11 cellular contexts compared by ENCODE assay signal in genomic region chr2:234955091-234955511, GRCh38. TPM values are rescaled to one million over a fixed set of nuclear protein-coding genes. Genes with fewer than 3 reads are reported as not detected.
DNase-seq lines count a peak whose midpoint lies in the region; ATAC-seq and TF ChIP-seq lines count a peak whose summit lies in the region.
"Had no signal": no experiment of that assay in that cellular context is flagged by ENCODE, and none has a peak within 500 bp of the region (broad histone marks: within the 10 kb centered on the region; RNA-seq: fewer than 3 reads in every experiment).

No MANE protein-coding gene starts in this region.

- peaks cover 74% of the 10 kb centered on the region for H3K4me1 Mint-ChIP-seq in endothelial cell (ENCODE audit: unreplicated experiment)

- TF ChIP-seq CTCF in endothelial cell (IDR thresholded peaks at IDR 0.05; ENCODE audit: unreplicated experiment), result no peak
- TF ChIP-seq CTCF in upper lobe of left lung (IDR thresholded peaks at IDR 0.05), result no peak

- ATAC-seq in upper lobe of left lung (ENCODE audit: low FRiP score in 2 of 2) (no peak), HG02623 (IDR thresholded peaks at IDR 0.05; ENCODE audit: unreplicated experiment) (no peak)
- ATAC-seq: activated CD4-positive, CD25-positive, alpha-beta regulatory T cell treated with anti-CD3 and anti-CD28 coated beads, Interleukin-2, amount 50 U/mL, for 24 hours had no signal

- H3K36me3 Mint-ChIP-seq in endothelial cell (ENCODE audit: low read depth, unreplicated experiment), result peaks cover 13% of the 10 kb centered on the region
- H3K36me3 Mint-ChIP-seq: activated naive CD8-positive, alpha-beta T cell had no signal

- H3K4me3 ChIP-seq in mesodermal cell (ENCODE audit: extremely low read depth, insufficient read depth, low read length, poor library complexity, severe bottlenecking) (peak overlapping the region; percentile 98), upper lobe of left lung (peak overlapping the region in 2 of 4 donors; percentile 71 to 90)

- H3K9me3 ChIP-seq in mesodermal cell (ENCODE audit: control insufficient read depth, low read length) (no peaks in the 10 kb centered on the region), upper lobe of left lung (no peaks in the 10 kb centered on the region)

- H3K9me3 Mint-ChIP-seq in endothelial cell (ENCODE audit: unreplicated experiment), result no peaks in the 10 kb centered on the region

- peaks cover 54% of the 10 kb centered on the region for H3K4me1 ChIP-seq in mesodermal cell (ENCODE audit: control insufficient read depth, insufficient read depth, low read length, poor library complexity, severe bottlenecking)
- peaks cover 10 to 60% (median 21%) of the 10 kb centered on the region in 4 donors for H3K4me1 ChIP-seq in upper lobe of left lung

- peaks cover 0 to 3% (median 0%) of the 10 kb centered on the region in 4 donors for H3K27me3 ChIP-seq in upper lobe of left lung

- TF ChIP-seq POLR2A in upper lobe of left lung (IDR thresholded peaks at IDR 0.05), result no peak

- peak overlapping the region; percentile 95 for H3K4me3 Mint-ChIP-seq in endothelial cell (ENCODE audit: unreplicated experiment)
- H3K4me3 Mint-ChIP-seq: activated naive CD8-positive, alpha-beta T cell had no signal

- no peak overlapping the region for H3K27ac Mint-ChIP-seq in endothelial cell (ENCODE audit: unreplicated experiment)
- H3K27ac Mint-ChIP-seq: activated naive CD8-positive, alpha-beta T cell had no signal

- H3K27me3 Mint-ChIP-seq in endothelial cell (ENCODE audit: unreplicated experiment), result peaks cover 10% of the 10 kb centered on the region

- DNase-seq in activated effector memory CD4-positive, alpha-beta T cell treated with anti-CD3 and anti-CD28 coated beads, Interleukin-2, amount 50 U/mL, for 16 hours, result peak; percentile 27
- DNase-seq in activated effector memory CD4-positive, alpha-beta T cell treated with Interleukin-2 at 50 U/mL for 16 hours, result no peak
- no peak for DNase-seq in endothelial cell (ENCODE audit: low spot score)
- no peak for DNase-seq in upper lobe of left lung
- DNase-seq in NCI-H748 treated with DMSO at 0.1 percent for 48 hours (lab: John Stamatoyannopoulos, UW), result no peak
- DNase-seq in NCI-H345 treated with DMSO at 0.1 percent for 48 hours (lab: John Stamatoyannopoulos, UW; ENCODE audit: unreplicated experiment), result no peak
- DNase-seq: stimulated activated CD4-positive, alpha-beta T cell treated with anti-CD3 and anti-CD28 coated beads, Interleukin-1b, Interleukin-23, amount 100 ng/mL, for 48 hours had no signal

- no peak for TF ChIP-seq EP300 in upper lobe of left lung (IDR thresholded peaks at IDR 0.05)

- peak overlapping the region; percentile 53 for H3K27ac ChIP-seq in mesodermal cell (ENCODE audit: low read depth, low read length, severe bottlenecking)
- peak overlapping the region; percentile 59 to 91 (median 87) for H3K27ac ChIP-seq in upper lobe of left lung

- H3K36me3 ChIP-seq in mesodermal cell (ENCODE audit: control insufficient read depth, insufficient read depth, low read length), result peaks cover 57% of the 10 kb centered on the region
- H3K36me3 ChIP-seq in upper lobe of left lung, result no peaks in the 10 kb centered on the region

- 72% methylated on average over 13 of the region's 13 CpGs for WGBS in mesodermal cell (ENCODE audit: insufficient coverage in 2 of 2), 2 experiments
- 86 to 92% methylated on average over 12 to 13 of the region's 13 CpGs for WGBS in upper lobe of left lung, 2 donors

RNA-seq across cellular contexts. Expression of gene SH3BP4, which starts 3.3 kb away (rescaled TPM):
- total RNA-seq in endothelial cell (ENCODE audit: unreplicated experiment), result 58.6 TPM
- polyA plus RNA-seq in mesodermal cell (2013, experiment 1 of 2), result 48.9 TPM
- 52.4 TPM for polyA plus RNA-seq in mesodermal cell (2013, experiment 2 of 2)
- total RNA-seq in upper lobe of left lung, result 10 to 100 TPM; 27.3 to 57.3 (median 33.4) TPM
